18 cellular contexts compared by ENCODE assay signal in genomic region chr10:10361486-10361885, GRCh38.
DNase-seq lines count a peak whose midpoint lies in the region; ATAC-seq and TF ChIP-seq lines count a peak whose summit lies in the region.
"Had no signal": no experiment of that assay in that cellular context is flagged by ENCODE, and none has a peak within 500 bp of the region (broad histone marks: within the 10 kb centered on the region; RNA-seq: fewer than 3 reads in every experiment).

No MANE protein-coding gene starts in this region.

- no peak for TF ChIP-seq CTCF in endodermal cell (conservative IDR thresholded peaks at IDR 0.05)
- no peak for TF ChIP-seq CTCF in breast epithelium (IDR thresholded peaks at IDR 0.05)
- no peak for TF ChIP-seq CTCF in osteocyte (IDR thresholded peaks at IDR 0.05)

- no peaks in the 10 kb centered on the region for H3K9me3 ChIP-seq in HUES48 (ENCODE audit: control insufficient read depth, insufficient read depth, low read length)
- H3K9me3 ChIP-seq in endodermal cell (ENCODE audit: control insufficient read depth, low read length) = no peaks in the 10 kb centered on the region
- no peaks in the 10 kb centered on the region for H3K9me3 ChIP-seq in breast epithelium
- H3K9me3 ChIP-seq: BE2C had no signal

- H3K27me3 Mint-ChIP-seq in endodermal cell (ENCODE audit: insufficient read depth) (no peaks in the 10 kb centered on the region), osteocyte (ENCODE audit: unreplicated experiment) (peaks cover 31% of the 10 kb centered on the region)

- H3K4me1 Mint-ChIP-seq in endodermal cell (peaks cover 6% of the 10 kb centered on the region), osteocyte (ENCODE audit: unreplicated experiment) (no peaks in the 10 kb centered on the region)

- no peak overlapping the region for H3K9ac ChIP-seq in HUES48 (ENCODE audit: low read depth, low read length)
- no peak overlapping the region for H3K9ac ChIP-seq in endodermal cell (ENCODE audit: extremely low read depth, low read length, poor library complexity, severe bottlenecking)

- H3K36me3 Mint-ChIP-seq in endodermal cell (ENCODE audit: low read depth) (no peaks in the 10 kb centered on the region), osteocyte (ENCODE audit: unreplicated experiment) (no peaks in the 10 kb centered on the region)

- peak; percentile 64 for DNase-seq in endodermal cell
- peak; percentile 23 for DNase-seq in iPS-NIHi7 (ENCODE audit: extremely low spot score)
- DNase-seq in breast epithelium (ENCODE audit: low spot score in 2 of 2) = no peak
- no peak for DNase-seq in osteocyte (ENCODE audit: extremely low spot score, unreplicated experiment)
- DNase-seq: BE2C, HFFc6, KG1, NCI-H1105, NCI-H2029 treated with DMSO at 0.1 percent for 48 hours, NCI-H226, NCI-H510A treated with DMSO at 0.1 percent for 48 hours, NCI-H748 treated with DMSO at 0.1 percent for 48 hours, SHP77 treated with DMSO at 0.1 percent for 48 hours had no signal

- H3K9me3 Mint-ChIP-seq in endodermal cell (no peaks in the 10 kb centered on the region), osteocyte (ENCODE audit: unreplicated experiment) (peaks cover 5% of the 10 kb centered on the region)

- TF ChIP-seq POLR2A in breast epithelium (IDR thresholded peaks at IDR 0.05) = no peak

- H3K27me3 ChIP-seq in HUES48 (ENCODE audit: control insufficient read depth, insufficient read depth, low read length) (no peaks in the 10 kb centered on the region), endodermal cell (ENCODE audit: control insufficient read depth, insufficient read depth, low read length, poor library complexity, severe bottlenecking) (no peaks in the 10 kb centered on the region), breast epithelium (no peaks in the 10 kb centered on the region)
- H3K27me3 ChIP-seq: BE2C had no signal

- peaks cover 21% of the 10 kb centered on the region for H3K4me1 ChIP-seq in HUES48 (ENCODE audit: control insufficient read depth, insufficient read depth, low read length)
- H3K4me1 ChIP-seq in endodermal cell (ENCODE audit: control insufficient read depth, insufficient read depth, low read length) = no peaks in the 10 kb centered on the region
- no peaks in the 10 kb centered on the region for H3K4me1 ChIP-seq in breast epithelium
- H3K4me1 ChIP-seq: BE2C had no signal

- peak overlapping the region; percentile 20; the same call in 1 of the 2 replicates for H3K4me3 ChIP-seq in HUES48 (ENCODE audit: low read depth, low read length)
- H3K4me3 ChIP-seq in endodermal cell (ENCODE audit: low read length) = no peak overlapping the region
- H3K4me3 ChIP-seq in breast epithelium = no peak overlapping the region
- H3K4me3 ChIP-seq: SK-N-MC had no signal

- no peak overlapping the region for H3K4me3 Mint-ChIP-seq in endodermal cell
- H3K4me3 Mint-ChIP-seq in osteocyte (ENCODE audit: unreplicated experiment) = no peak overlapping the region
- H3K4me3 Mint-ChIP-seq: HFFc6 had no signal

- H3K36me3 ChIP-seq in HUES48 (ENCODE audit: control insufficient read depth, insufficient read depth, low read length) (no peaks in the 10 kb centered on the region), endodermal cell (ENCODE audit: control insufficient read depth, insufficient read depth, low read length) (no peaks in the 10 kb centered on the region), breast epithelium (no peaks in the 10 kb centered on the region)
- H3K36me3 ChIP-seq: BE2C had no signal

- intact Hi-C loops in breast epithelium (cut with DNase I; ENCODE audit: low total_unique reads) = no loop called here

- H3K27ac Mint-ChIP-seq in endodermal cell (no peak overlapping the region), osteocyte (ENCODE audit: unreplicated experiment) (no peak overlapping the region)
- H3K27ac Mint-ChIP-seq: HFFc6 had no signal

- H3K27ac ChIP-seq in HUES48 (ENCODE audit: low read depth, low read length) (peak overlapping the region; percentile 42), endodermal cell (ENCODE audit: low read depth, low read length) (no peak overlapping the region), breast epithelium (no peak overlapping the region)
- H3K27ac ChIP-seq: RWPE1, SK-N-MC had no signal

- 71 to 100% methylated on average over 1 to 3 of the region's 3 CpGs for WGBS in endodermal cell (ENCODE audit: insufficient coverage in 1 of 2, insufficient read length in 1 of 2), 2 experiments

- ATAC-seq in GM19035 (IDR thresholded peaks at IDR 0.05; ENCODE audit: unreplicated experiment) (no peak), GM21515 (IDR thresholded peaks at IDR 0.05; ENCODE audit: unreplicated experiment) (no peak)

Comparison
In these comparisons a context has a peak if more than half of its experiments do, and no peak if none do; other contexts are left out.
1. DNase-seq: peak in endodermal cell (single experiment) and iPS-NIHi7 (single experiment); none in breast epithelium (0 of 2) and osteocyte (single experiment).